12 cellular contexts compared by ENCODE assay signal in the genomic region with DNA sequence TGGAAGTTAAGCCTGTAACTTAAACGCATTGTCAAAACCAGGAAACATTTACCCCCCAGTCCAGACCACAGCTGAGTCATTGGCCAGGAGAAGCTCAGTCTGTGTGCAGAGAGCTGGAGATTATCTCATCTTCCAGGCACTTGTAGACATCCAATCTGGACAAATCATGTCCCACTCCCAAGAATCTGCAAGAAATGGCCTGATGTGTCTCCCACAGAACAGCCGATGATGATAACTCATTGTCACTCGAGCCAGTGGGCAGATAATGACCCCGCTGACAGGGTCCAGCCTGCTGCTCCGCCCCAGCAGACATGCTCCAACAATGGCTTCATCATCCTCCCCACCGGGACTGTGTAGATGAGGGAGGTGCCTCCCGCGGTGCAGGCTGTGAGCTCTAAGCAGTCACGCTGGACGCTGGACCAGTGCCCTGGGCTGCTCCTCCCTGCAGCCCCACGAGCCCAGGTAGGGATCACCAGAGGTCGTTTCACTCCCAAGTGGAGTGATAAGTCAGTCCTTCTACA.
DNase-seq lines count a peak whose midpoint lies in the region; ATAC-seq, FAIRE-seq and TF ChIP-seq lines count a peak whose summit lies in the region.
"Had no signal": no experiment of that assay in that cellular context is flagged by ENCODE, and none has a peak within 500 bp of the region (broad histone marks: within the 10 kb centered on the region; RNA-seq: fewer than 3 reads in every experiment).

No MANE protein-coding gene starts in this region.

- H3K9ac ChIP-seq in kidney (ENCODE audit: low read length in 2 of 2) = no peak overlapping the region

- TF ChIP-seq EP300 in A549 (IDR thresholded peaks at IDR 0.05) (no peak), gastroesophageal sphincter (IDR thresholded peaks at IDR 0.05) (no peak)

- H3K4me2 ChIP-seq in A549 = peak overlapping the region; percentile 85

- TF ChIP-seq POLR2A in A549 (IDR thresholded peaks at IDR 0.05; ENCODE audit: low read length) = no peak
- no peak for TF ChIP-seq POLR2A in gastroesophageal sphincter (IDR thresholded peaks at IDR 0.05)

- no peak overlapping the region for H3K4me3 Mint-ChIP-seq in activated naive CD4-positive, alpha-beta T cell treated with anti-CD3 and anti-CD28 coated beads, Interleukin-2, amount 10 ng/mL, durations not matched to agents 7 days and 5 days
- no peak overlapping the region for H3K4me3 Mint-ChIP-seq in activated naive CD8-positive, alpha-beta T cell treated with anti-CD3 and anti-CD28 coated beads, Interleukin-2, amount 50 U/mL, for 24 hours

- no peaks in the 10 kb centered on the region for H3K36me3 ChIP-seq in kidney (ENCODE audit: control insufficient read depth in 1 of 2, insufficient read depth in 2 of 2, low read length in 2 of 2)
- H3K36me3 ChIP-seq in gastroesophageal sphincter = no peaks in the 10 kb centered on the region

- TF ChIP-seq CTCF in A549 (IDR thresholded peaks at IDR 0.05) (no peak), kidney (IDR thresholded peaks at IDR 0.05; ENCODE audit: borderline replicate concordance, extremely low read depth, insufficient read depth) (no peak), gastroesophageal sphincter (IDR thresholded peaks at IDR 0.05) (no peak)

- 5% methylated on average over 12 of the region's 12 CpGs for WGBS in A549 (ENCODE audit: missing lambda C conversion rate)
- 3% methylated on average over 5 of the region's 12 CpGs; no CpG with 5 or more reads in 1 of the 2 donors for WGBS in gastroesophageal sphincter (ENCODE audit: low coverage in 1 of 2), 2 donors

- H3K9me3 Mint-ChIP-seq in activated naive CD4-positive, alpha-beta T cell treated with anti-CD3 and anti-CD28 coated beads, Interleukin-2, amount 10 ng/mL, durations not matched to agents 7 days and 5 days = peaks cover 4% of the 10 kb centered on the region
- H3K9me3 Mint-ChIP-seq in activated naive CD8-positive, alpha-beta T cell treated with anti-CD3 and anti-CD28 coated beads, Interleukin-2, amount 50 U/mL, for 24 hours = no peaks in the 10 kb centered on the region

- H3K27ac ChIP-seq in A549 = peak overlapping the region; percentile 79
- no peak overlapping the region for H3K27ac ChIP-seq in kidney (ENCODE audit: low read depth in 2 of 2, low read length in 2 of 2)
- no peak overlapping the region for H3K27ac ChIP-seq in gastroesophageal sphincter
- H3K27ac ChIP-seq: C4-2B had no signal

- ATAC-seq in A549 = peak; percentile 80 to 90
- no peak for ATAC-seq in gastroesophageal sphincter
- ATAC-seq in activated naive CD8-positive, alpha-beta T cell treated with anti-CD3 and anti-CD28 coated beads, Interleukin-2, amount 50 U/mL, for 24 hours = no peak

- H3K27me3 ChIP-seq in gastroesophageal sphincter = peaks cover 98% of the 10 kb centered on the region

- H3K4me3 ChIP-seq in A549 = 0 out of 3 replicates have a peak overlapping the region, but pooled peaks have one; percentile 11
- no peak overlapping the region for H3K4me3 ChIP-seq in kidney (ENCODE audit: low read length in 2 of 2)
- H3K4me3 ChIP-seq in gastroesophageal sphincter = no peak overlapping the region

- CTCF ChIA-PET in A549 (lab: Yijun Ruan, JAX) = interaction anchor here (0.6 to 4.1 kb wide), 5 partner anchors 9 to 477 kb away, joined by 3 to 13 read pairs (median 4); no protein-coding TSS in a partner anchor
- CTCF ChIA-PET in activated naive CD4-positive, alpha-beta T cell treated with anti-CD3 and anti-CD28 coated beads, Interleukin-2, amount 10 ng/mL, durations not matched to agents 7 days and 5 days (lab: Charles Lee) = no interaction called here

- DNase-seq in A549 (ENCODE audit: low read depth in 1 of 2, low spot score in 1 of 2) (peak; percentile 75 to 89), HS-5 (ENCODE audit: low read depth) (peak; percentile 50), astrocyte of the hippocampus (ENCODE audit: low read depth, low spot score) (peak; percentile 90), kidney (peak; percentile 52), NCI-H526 (lab: John Stamatoyannopoulos, UW) (no peak)
- DNase-seq in activated naive CD4-positive, alpha-beta T cell treated with anti-CD3 and anti-CD28 coated beads, Interleukin-2, amount 10 ng/mL, durations not matched to agents 7 days and 5 days = no peak
- DNase-seq in activated naive CD8-positive, alpha-beta T cell treated with anti-CD3 and anti-CD28 coated beads, Interleukin-2, amount 50 U/mL, for 24 hours = no peak
- DNase-seq: activated CD4-positive, alpha-beta T cell treated with anti-CD3 and anti-CD28 coated beads, Interleukin-2, amount 50 U/mL, for 4 hours; central memory CD4-positive, alpha-beta T cell had no signal

- FAIRE-seq in A549 (lab: Jason Lieb, UNC) (no peak), kidney (lab: Jason Lieb, UNC) (no peak)
- FAIRE-seq: keratinocyte had no signal

- H3K27ac Mint-ChIP-seq in activated naive CD4-positive, alpha-beta T cell treated with anti-CD3 and anti-CD28 coated beads, Interleukin-2, amount 10 ng/mL, durations not matched to agents 7 days and 5 days = no peak overlapping the region
- H3K27ac Mint-ChIP-seq in activated naive CD8-positive, alpha-beta T cell treated with anti-CD3 and anti-CD28 coated beads, Interleukin-2, amount 50 U/mL, for 24 hours = no peak overlapping the region

- H3K36me3 Mint-ChIP-seq in activated naive CD4-positive, alpha-beta T cell treated with anti-CD3 and anti-CD28 coated beads, Interleukin-2, amount 10 ng/mL, durations not matched to agents 7 days and 5 days = no peaks in the 10 kb centered on the region
- H3K36me3 Mint-ChIP-seq in activated naive CD8-positive, alpha-beta T cell treated with anti-CD3 and anti-CD28 coated beads, Interleukin-2, amount 50 U/mL, for 24 hours (ENCODE audit: low read depth) = no peaks in the 10 kb centered on the region

- H3K27me3 Mint-ChIP-seq in activated naive CD4-positive, alpha-beta T cell treated with anti-CD3 and anti-CD28 coated beads, Interleukin-2, amount 10 ng/mL, durations not matched to agents 7 days and 5 days = peaks cover 13% of the 10 kb centered on the region
- H3K27me3 Mint-ChIP-seq in activated naive CD8-positive, alpha-beta T cell treated with anti-CD3 and anti-CD28 coated beads, Interleukin-2, amount 50 U/mL, for 24 hours = peaks cover 20% of the 10 kb centered on the region

- H3K4me1 Mint-ChIP-seq in activated naive CD4-positive, alpha-beta T cell treated with anti-CD3 and anti-CD28 coated beads, Interleukin-2, amount 10 ng/mL, durations not matched to agents 7 days and 5 days = peaks cover 2% of the 10 kb centered on the region
- peaks cover 3% of the 10 kb centered on the region for H3K4me1 Mint-ChIP-seq in activated naive CD8-positive, alpha-beta T cell treated with anti-CD3 and anti-CD28 coated beads, Interleukin-2, amount 50 U/mL, for 24 hours

- POLR2A ChIA-PET in A549 (lab: Yijun Ruan, JAX) = no interaction called here

- intact Hi-C loops in kidney (cut with DNase I) = no loop called here

- TF ChIP-seq RAD21 in A549 (conservative IDR thresholded peaks at IDR 0.05 in 1 of 2, IDR thresholded peaks at IDR 0.05 in 1 of 2) = no peak

- H3K4me1 ChIP-seq in A549 (peaks cover 36% of the 10 kb centered on the region), kidney (ENCODE audit: control insufficient read depth in 1 of 2, insufficient read depth in 1 of 2, low read depth in 1 of 2, low read length in 2 of 2) (no peaks in the 10 kb centered on the region), gastroesophageal sphincter (no peaks in the 10 kb centered on the region)

- H3K9me3 ChIP-seq in A549 = no peaks in the 10 kb centered on the region
- no peaks in the 10 kb centered on the region for H3K9me3 ChIP-seq in kidney (ENCODE audit: control insufficient read depth in 1 of 2, low read length in 2 of 2)
- H3K9me3 ChIP-seq in gastroesophageal sphincter = peaks cover 0 to 4% (median 0%) of the 10 kb centered on the region in 3 donors

TF ChIP-seq in A549, 52 proteins besides CTCF, POLR2A, EP300 and RAD21:
- TF ChIP-seq, protein P1, sequence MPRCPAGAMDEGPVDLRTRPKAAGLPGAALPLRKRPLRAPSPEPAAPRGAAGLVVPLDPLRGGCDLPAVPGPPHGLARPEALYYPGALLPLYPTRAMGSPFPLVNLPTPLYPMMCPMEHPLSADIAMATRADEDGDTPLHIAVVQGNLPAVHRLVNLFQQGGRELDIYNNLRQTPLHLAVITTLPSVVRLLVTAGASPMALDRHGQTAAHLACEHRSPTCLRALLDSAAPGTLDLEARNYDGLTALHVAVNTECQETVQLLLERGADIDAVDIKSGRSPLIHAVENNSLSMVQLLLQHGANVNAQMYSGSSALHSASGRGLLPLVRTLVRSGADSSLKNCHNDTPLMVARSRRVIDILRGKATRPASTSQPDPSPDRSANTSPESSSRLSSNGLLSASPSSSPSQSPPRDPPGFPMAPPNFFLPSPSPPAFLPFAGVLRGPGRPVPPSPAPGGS (IDR thresholded peaks at IDR 0.05) = no peak
- TF ChIP-seq JUN (IDR thresholded peaks at IDR 0.05) = peak in 1 of 2 experiments; percentile 39; a peak in 1 of 5 replicates
- TF ChIP-seq HOXA7 (CRISPR knock-in tag; IDR thresholded peaks at IDR 0.05) = no peak
- no peak for TF ChIP-seq FOSL2 (IDR thresholded peaks at IDR 0.05)
- TF ChIP-seq FOSL2 (CRISPR knock-in tag; IDR thresholded peaks at IDR 0.05) = peak; percentile 40
- TF ChIP-seq ESRRA (IDR thresholded peaks at IDR 0.05; ENCODE audit: borderline replicate concordance, low read length) = no peak
- TF ChIP-seq TFCP2L1 (CRISPR knock-in tag; IDR thresholded peaks at IDR 0.05) = no peak
- no peak for TF ChIP-seq ZSCAN20 (CRISPR knock-in tag; IDR thresholded peaks at IDR 0.05)
- no peak for TF ChIP-seq MAFK (IDR thresholded peaks at IDR 0.05; ENCODE audit: partially characterized antibody)
- TF ChIP-seq, protein P2, sequence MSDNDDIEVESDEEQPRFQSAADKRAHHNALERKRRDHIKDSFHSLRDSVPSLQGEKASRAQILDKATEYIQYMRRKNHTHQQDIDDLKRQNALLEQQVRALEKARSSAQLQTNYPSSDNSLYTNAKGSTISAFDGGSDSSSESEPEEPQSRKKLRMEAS (IDR thresholded peaks at IDR 0.05) = peak; percentile 32; the same call in 1 of the 2 replicates
TF ChIP-seq in A549: peak in this region for 3.

Comparison
In these comparisons a context has a peak if more than half of its experiments do, and no peak if none do; other contexts are left out.
1. ATAC-seq: peak in A549 (2 of 2); none in gastroesophageal sphincter (single experiment) and activated naive CD8-positive, alpha-beta T cell treated with anti-CD3 and anti-CD28 coated beads, Interleukin-2, amount 50 U/mL, for 24 hours (single experiment).
2. DNase-seq: peak in A549 (2 of 2), HS-5 (single experiment), astrocyte of the hippocampus (single experiment) and kidney (single experiment); none in NCI-H526 (0 of 2), activated naive CD4-positive, alpha-beta T cell treated with anti-CD3 and anti-CD28 coated beads, Interleukin-2, amount 10 ng/mL, durations not matched to agents 7 days and 5 days (single experiment) and activated naive CD8-positive, alpha-beta T cell treated with anti-CD3 and anti-CD28 coated beads, Interleukin-2, amount 50 U/mL, for 24 hours (single experiment).
3. H3K27ac ChIP-seq: peak in A549 (2 of 2); none in kidney (0 of 2) and gastroesophageal sphincter (0 of 4).